In genomic region chr4:85728471-85728870, GRCh38 we compare ENCODE assay signal across 24 cellular contexts.
DNase-seq lines count a peak whose midpoint lies in the region; ATAC-seq and TF ChIP-seq lines count a peak whose summit lies in the region.
"Had no signal": no experiment of that assay in that cellular context is flagged by ENCODE, and none has a peak within 500 bp of the region (broad histone marks: within the 10 kb centered on the region; RNA-seq: fewer than 3 reads in every experiment).

No MANE protein-coding gene starts in this region.

- H3K9me3 ChIP-seq in left ventricle myocardium inferior (replicated peaks) (no peaks in the 10 kb centered on the region), spleen (no peaks in the 10 kb centered on the region)
- H3K9me3 ChIP-seq: MG63, SJSA1 had no signal

- WGBS in spleen, 5 donors, result 0 to 91% (median 82%) methylated on average over 1 of the region's 1 CpG

- H3K27ac Mint-ChIP-seq in memory B cell, result peak overlapping the region; percentile 86

- DNase-seq in left ventricle myocardium inferior, result no peak
- no peak for DNase-seq in left cardiac atrium
- DNase-seq in memory B cell (ENCODE audit: low spot score in 2 of 2), result no peak
- DNase-seq in spleen, result no peak
- no peak for DNase-seq in cerebellum (ENCODE audit: low spot score)
- no peak for DNase-seq in RKO (ENCODE audit: low spot score)
- DNase-seq in stimulated activated CD4-positive, alpha-beta T cell treated with anti-CD3 and anti-CD28 coated beads, Interleukin-15, amount 100 ng/mL, for 24 hours, result no peak
- DNase-seq: 8988T, AML-193, EL, GF-D8, GOT3, MG63, NCI-H1417, NCI-H1694 treated with DMSO at 0.1 percent for 48 hours, NCI-H2081 treated with DMSO at 0.1 percent for 48 hours, NCI-H2171 treated with DMSO at 0.1 percent for 48 hours, NCI-H446, NCI-H526, OCI-M1 had no signal

- intact Hi-C loops in left ventricle myocardium inferior (cut with micrococcal nuclease), result no loop called here
- intact Hi-C loops in left cardiac atrium (cut with DNase I), result no loop called here
- intact Hi-C loops in spleen (cut with DNase I; ENCODE audit: low total_unique reads), result no loop called here

- H3K27me3 ChIP-seq in left ventricle myocardium inferior (ENCODE audit: low read depth) (no peaks in the 10 kb centered on the region), spleen (replicated peaks in 1 of 7) (no peaks in the 10 kb centered on the region)
- H3K27me3 ChIP-seq: MG63, SJSA1 had no signal

- peaks cover 5% of the 10 kb centered on the region for H3K36me3 Mint-ChIP-seq in memory B cell

- ATAC-seq in left cardiac atrium (no peak), memory B cell (ENCODE audit: low read depth) (no peak)
- ATAC-seq: HCT116, Right ventricle myocardium inferior had no signal

- H3K4me1 ChIP-seq in left ventricle myocardium inferior (peaks cover 49% of the 10 kb centered on the region), spleen (peaks cover 24 to 72% (median 49%) of the 10 kb centered on the region in 6 donors)
- H3K4me1 ChIP-seq: SJSA1 had no signal

- H3K27ac ChIP-seq in left ventricle myocardium inferior (replicated peaks), result peak overlapping the region; percentile 83
- H3K27ac ChIP-seq in spleen, result peak overlapping the region in 7 of 8 donors; percentile 41 to 92 (median 88)
- H3K27ac ChIP-seq: C4-2B, SJSA1 had no signal

- H3K36me3 ChIP-seq in left ventricle myocardium inferior (no peaks in the 10 kb centered on the region), spleen (peaks cover 0 to under 1% (median 0%) of the 10 kb centered on the region in 6 donors)
- H3K36me3 ChIP-seq: MG63, SJSA1 had no signal

- TF ChIP-seq POLR2A in spleen (IDR thresholded peaks at IDR 0.05), result no peak

- peaks cover 37% of the 10 kb centered on the region for H3K4me1 Mint-ChIP-seq in memory B cell

- H3K27me3 Mint-ChIP-seq in memory B cell, result no peaks in the 10 kb centered on the region

- H3K4me3 Mint-ChIP-seq in memory B cell, result no peak overlapping the region

- H3K4me3 ChIP-seq in left ventricle myocardium inferior, result no peak overlapping the region
- no peak overlapping the region for H3K4me3 ChIP-seq in spleen
- H3K4me3 ChIP-seq: MG63, SJSA1 had no signal

- TF ChIP-seq CTCF in left ventricle myocardium inferior (IDR thresholded peaks at IDR 0.05; ENCODE audit: borderline replicate concordance) (no peak), spleen (IDR thresholded peaks at IDR 0.05 in 8 of 11, conservative IDR thresholded peaks at IDR 0.05 in 3 of 11) (no peak)

- no peaks in the 10 kb centered on the region for H3K9me3 Mint-ChIP-seq in memory B cell
